Comparison of ENCODE assay signal across 8 cellular contexts in genomic region chr9:136784249-136784996, GRCh38. TPM values are rescaled to one million over a fixed set of nuclear protein-coding genes. Genes with fewer than 3 reads are reported as not detected.
A peak's percentile ranks its signal among the peaks of the same experiment; 100 is the strongest.
DNase-seq lines count a peak whose midpoint lies in the region; ATAC-seq and TF ChIP-seq lines count a peak whose summit lies in the region.

No MANE protein-coding gene starts in this region.

- RAD21 ChIA-PET in HCT116 (lab: Charles Lee; ENCODE audit: low non-redundant PET in 1 of 2, low total read pairs in 2 of 2, uncharacterized antibody in 2 of 2, unreplicated experiment in 2 of 2): no interaction called here

- no peak overlapping the region for H3K27ac Mint-ChIP-seq in activated CD8-positive, alpha-beta T cell treated with anti-CD3 and anti-CD28 coated beads for 36 hours

- no peaks in the 10 kb centered on the region for H3K36me3 ChIP-seq in HCT116 (ENCODE audit: control insufficient read depth in 1 of 2, insufficient read depth in 2 of 2, low read length in 2 of 2)
- H3K36me3 ChIP-seq in mesodermal cell (ENCODE audit: control insufficient read depth, insufficient read depth, low read length): no peaks in the 10 kb centered on the region

- DNase-seq in CD1c-positive myeloid dendritic cell (ENCODE audit: extremely low spot score) (peak; percentile 39), HCT116 (ENCODE audit: low read depth, low spot score) (peak; percentile 52), HK-2 (ENCODE audit: unreplicated experiment) (no peak)
- DNase-seq in activated CD8-positive, alpha-beta T cell treated with anti-CD3 and anti-CD28 coated beads for 36 hours: peak; percentile 43

- H3K9me3 ChIP-seq in HCT116 (ENCODE audit: control insufficient read depth in 1 of 2, insufficient read depth in 1 of 2, low read depth in 1 of 2, low read length in 2 of 2): no peaks in the 10 kb centered on the region
- no peaks in the 10 kb centered on the region for H3K9me3 ChIP-seq in mesodermal cell (ENCODE audit: control insufficient read depth, low read length)

- TF ChIP-seq POLR2A in HCT116 (IDR thresholded peaks at IDR 0.05; ENCODE audit: borderline replicate concordance, extremely low read depth, insufficient read depth, insufficient read length): no peak

- peaks cover 4 to 18% of the 10 kb centered on the region in 2 experiments; a peak in 3 of 4 replicates for H3K4me1 ChIP-seq in HCT116 (ENCODE audit: control insufficient read depth in 1 of 2, insufficient read depth in 2 of 2, low read length in 2 of 2)
- H3K4me1 ChIP-seq in mesodermal cell (ENCODE audit: control insufficient read depth, insufficient read depth, low read length, poor library complexity, severe bottlenecking): peaks cover 33% of the 10 kb centered on the region

- peak in 2 of 3 experiments; percentile 26 to 51; a peak in 3 of 6 replicates for TF ChIP-seq CTCF in HCT116 (IDR thresholded peaks at IDR 0.05 in 2 of 3, conservative IDR thresholded peaks at IDR 0.05 in 1 of 3; ENCODE audit: borderline replicate concordance in 1 of 3, insufficient read depth in 1 of 3, low read depth in 2 of 3, low read length in 2 of 3)
- peak; percentile 81 for TF ChIP-seq CTCF in activated CD8-positive, alpha-beta T cell treated with anti-CD3 and anti-CD28 coated beads for 36 hours (IDR thresholded peaks at IDR 0.05)

- no peak for TF ChIP-seq RAD21 in HCT116 (IDR thresholded peaks at IDR 0.05; ENCODE audit: low read depth)

- H3K27me3 ChIP-seq in HCT116 (ENCODE audit: insufficient read depth, low read length): no peaks in the 10 kb centered on the region

- H4K20me1 ChIP-seq in HCT116 (ENCODE audit: insufficient read depth): no peaks in the 10 kb centered on the region

- ATAC-seq in HCT116 (peak; percentile 68), GM18868 (IDR thresholded peaks at IDR 0.05; ENCODE audit: unreplicated experiment) (no peak), GM19463 (IDR thresholded peaks at IDR 0.05; ENCODE audit: unreplicated experiment) (no peak), GM19455 (IDR thresholded peaks at IDR 0.05; ENCODE audit: unreplicated experiment) (no peak)
- ATAC-seq in activated CD8-positive, alpha-beta T cell treated with anti-CD3 and anti-CD28 coated beads for 36 hours: peak; percentile 34

- intact Hi-C loops in HCT116 (cut with micrococcal nuclease): loop anchor here (1.0 to 10.0 kb wide), 2 partner anchors 26 to 440 kb away; partner anchors contain the start of genes CYSRT1, LCN8, RNF208 and RNF224
- intact Hi-C loops in activated CD8-positive, alpha-beta T cell treated with anti-CD3 and anti-CD28 coated beads for 36 hours (cut with micrococcal nuclease): no loop called here

- no peaks in the 10 kb centered on the region for H3K9me3 Mint-ChIP-seq in activated CD8-positive, alpha-beta T cell treated with anti-CD3 and anti-CD28 coated beads for 36 hours

- H3K4me3 ChIP-seq in HCT116 (replicated peaks in 1 of 2; ENCODE audit: low read depth in 1 of 2, low read length in 2 of 2) (no peak overlapping the region), mesodermal cell (ENCODE audit: extremely low read depth, insufficient read depth, low read length, poor library complexity, severe bottlenecking) (no peak overlapping the region)

- no peak overlapping the region for H3K9ac ChIP-seq in HCT116 (ENCODE audit: low read length)

- no TSS peak for BruUV-seq in HCT116 (replicated peaks; lab: Mats Ljungman, UMichigan)

- 62 to 75% methylated on average over 4 to 6 of the region's 9 CpGs for WGBS in mesodermal cell (ENCODE audit: insufficient coverage in 2 of 2), 2 experiments

- POLR2A ChIA-PET in HCT116 (lab: Charles Lee): no interaction called here
- POLR2A ChIA-PET in activated CD8-positive, alpha-beta T cell treated with anti-CD3 and anti-CD28 coated beads for 36 hours (lab: Charles Lee): no interaction called here

- no peaks in the 10 kb centered on the region for H3K36me3 Mint-ChIP-seq in activated CD8-positive, alpha-beta T cell treated with anti-CD3 and anti-CD28 coated beads for 36 hours (ENCODE audit: low read depth)

- no peak overlapping the region for H3K4me3 Mint-ChIP-seq in activated CD8-positive, alpha-beta T cell treated with anti-CD3 and anti-CD28 coated beads for 36 hours

- CTCF ChIA-PET in HCT116 (lab: Charles Lee): interaction anchor here (0.8 to 1.0 kb wide), 2 partner anchors 26 to 251 kb away, joined by 3 read pairs; partner anchors contain the start of gene LCN8
- CTCF ChIA-PET in activated CD8-positive, alpha-beta T cell treated with anti-CD3 and anti-CD28 coated beads for 36 hours (lab: Charles Lee): interaction anchor here (1.1 to 2.3 kb wide), 4 partner anchors 18 to 251 kb away, joined by 3 to 9 read pairs (median 4); no protein-coding TSS in a partner anchor

- H3K27me3 Mint-ChIP-seq in activated CD8-positive, alpha-beta T cell treated with anti-CD3 and anti-CD28 coated beads for 36 hours: peaks cover 12% of the 10 kb centered on the region

- H3K4me1 Mint-ChIP-seq in activated CD8-positive, alpha-beta T cell treated with anti-CD3 and anti-CD28 coated beads for 36 hours (ENCODE audit: low read depth): peaks cover 15% of the 10 kb centered on the region

- no peaks in the 10 kb centered on the region for H3K9me2 ChIP-seq in HCT116 (ENCODE audit: insufficient read depth)

- H3K4me2 ChIP-seq in HCT116 (ENCODE audit: low read length): no peak overlapping the region

- no peaks in the 10 kb centered on the region for H3K79me2 ChIP-seq in HCT116 (ENCODE audit: insufficient read depth, low read length)

- H3K27ac ChIP-seq in HCT116 (ENCODE audit: low read depth, low read length): no peak overlapping the region
- H3K27ac ChIP-seq in mesodermal cell (ENCODE audit: low read depth, low read length, severe bottlenecking): peak overlapping the region; percentile 71

- H2AFZ ChIP-seq in HCT116 (ENCODE audit: low read depth, low read length, poor library complexity, severe bottlenecking): peak overlapping the region; percentile 94

TF ChIP-seq in HCT116, 20 proteins besides CTCF, POLR2A, EP300 and RAD21 (continues in another document):
- TF ChIP-seq SRF (IDR thresholded peaks at IDR 0.05; ENCODE audit: low read depth): no peak
- no peak for TF ChIP-seq MAX (IDR thresholded peaks at IDR 0.05)
- TF ChIP-seq EGR1 (IDR thresholded peaks at IDR 0.05; ENCODE audit: low read depth): no peak
- TF ChIP-seq SIN3A (IDR thresholded peaks at IDR 0.05; ENCODE audit: low read depth): no peak
- TF ChIP-seq EZH2 (IDR thresholded peaks at IDR 0.05): no peak
- no peak for TF ChIP-seq EZH2phosphoT487 (IDR thresholded peaks at IDR 0.05; ENCODE audit: borderline replicate concordance)
- TF ChIP-seq ATF3 (IDR thresholded peaks at IDR 0.05): no peak
- TF ChIP-seq JUND (IDR thresholded peaks at IDR 0.05): no peak
- no peak for TF ChIP-seq CEBPB (IDR thresholded peaks at IDR 0.05; ENCODE audit: low read depth)
- TF ChIP-seq FOSL1 (IDR thresholded peaks at IDR 0.05; ENCODE audit: low read depth): no peak
- TF ChIP-seq ZBTB33 (IDR thresholded peaks at IDR 0.05; ENCODE audit: extremely low read depth, insufficient replicate concordance, low read length): no peak
- no peak for TF ChIP-seq ZNF274 (IDR thresholded peaks at IDR 0.05; ENCODE audit: low read depth, low read length)
- TF ChIP-seq ZFX (IDR thresholded peaks at IDR 0.05): no peak
- no peak for TF ChIP-seq CBX3 (IDR thresholded peaks at IDR 0.05; ENCODE audit: low read depth)

RNA-seq across cellular contexts. Expression of gene TMEM141, which starts 6.7 kb away (rescaled TPM):
- 73.6 TPM for total RNA-seq in HCT116 (2021; ENCODE audit: unreplicated experiment)
- polyA plus RNA-seq in HCT116 (2012): 85.5 and 93.7 TPM in 2 replicates
- total RNA-seq in activated CD8-positive, alpha-beta T cell treated with anti-CD3 and anti-CD28 coated beads for 36 hours: 10 to 100 TPM; 50.6 to 51.1 TPM
- 103 TPM for polyA plus RNA-seq in mesodermal cell (2013, experiment 1 of 2)
- 109 TPM for polyA plus RNA-seq in mesodermal cell (2013, experiment 2 of 2)

RNA-seq across cellular contexts. Expression of gene CCDC183, which starts 11.7 kb away (rescaled TPM):
- total RNA-seq in HCT116 (2021; ENCODE audit: unreplicated experiment): 2.8 TPM
- polyA plus RNA-seq in HCT116 (2012): 1.0 and 1.6 TPM in 2 replicates
- total RNA-seq in activated CD8-positive, alpha-beta T cell treated with anti-CD3 and anti-CD28 coated beads for 36 hours: under 1 TPM; 0.20 to 0.34 TPM
- polyA plus RNA-seq in mesodermal cell (2013, experiment 1 of 2): 27.3 TPM
- polyA plus RNA-seq in mesodermal cell (2013, experiment 2 of 2): 34.1 TPM

RNA-seq across cellular contexts. Expression of gene LCN15, which starts 20.1 kb away (rescaled TPM):
- total RNA-seq in HCT116 (2021; ENCODE audit: unreplicated experiment): 0.76 TPM
- polyA plus RNA-seq in HCT116 (2012): 0.07 and 0.08 TPM in 2 replicates
- total RNA-seq in activated CD8-positive, alpha-beta T cell treated with anti-CD3 and anti-CD28 coated beads for 36 hours: not detected
- polyA plus RNA-seq in mesodermal cell (2013, experiment 1 of 2): 1.4 TPM
- polyA plus RNA-seq in mesodermal cell (2013, experiment 2 of 2): 1.6 TPM

RNA-seq across cellular contexts. Expression of gene RABL6, which starts 23.3 kb away (rescaled TPM):
- 98.6 TPM for total RNA-seq in HCT116 (2021; ENCODE audit: unreplicated experiment)
- 71.0 and 76.1 TPM in 2 replicates for polyA plus RNA-seq in HCT116 (2012)
- 10 to 100 TPM; 85.6 to 86.6 TPM for total RNA-seq in activated CD8-positive, alpha-beta T cell treated with anti-CD3 and anti-CD28 coated beads for 36 hours
- 153 TPM for polyA plus RNA-seq in mesodermal cell (2013, experiment 1 of 2)
- polyA plus RNA-seq in mesodermal cell (2013, experiment 2 of 2): 143 TPM

RNA-seq across cellular contexts. Expression of gene LCN8, which starts 26.4 kb away (rescaled TPM):
- total RNA-seq in HCT116 (2021; ENCODE audit: unreplicated experiment): not detected
- not detected in 2 replicates for polyA plus RNA-seq in HCT116 (2012)
- not detected for total RNA-seq in activated CD8-positive, alpha-beta T cell treated with anti-CD3 and anti-CD28 coated beads for 36 hours
- polyA plus RNA-seq in mesodermal cell (2013, experiment 1 of 2): not detected
- polyA plus RNA-seq in mesodermal cell (2013, experiment 2 of 2): not detected

Comparison
In these comparisons a context has a peak if more than half of its experiments do, and no peak if none do; other contexts are left out.
1. ATAC-seq: peak in HCT116 (single experiment) and activated CD8-positive, alpha-beta T cell treated with anti-CD3 and anti-CD28 coated beads for 36 hours (single experiment); none in GM18868 (single experiment), GM19463 (single experiment) and GM19455 (single experiment).